Comparison of ENCODE assay signal across 8 cellular contexts in the genomic region with DNA sequence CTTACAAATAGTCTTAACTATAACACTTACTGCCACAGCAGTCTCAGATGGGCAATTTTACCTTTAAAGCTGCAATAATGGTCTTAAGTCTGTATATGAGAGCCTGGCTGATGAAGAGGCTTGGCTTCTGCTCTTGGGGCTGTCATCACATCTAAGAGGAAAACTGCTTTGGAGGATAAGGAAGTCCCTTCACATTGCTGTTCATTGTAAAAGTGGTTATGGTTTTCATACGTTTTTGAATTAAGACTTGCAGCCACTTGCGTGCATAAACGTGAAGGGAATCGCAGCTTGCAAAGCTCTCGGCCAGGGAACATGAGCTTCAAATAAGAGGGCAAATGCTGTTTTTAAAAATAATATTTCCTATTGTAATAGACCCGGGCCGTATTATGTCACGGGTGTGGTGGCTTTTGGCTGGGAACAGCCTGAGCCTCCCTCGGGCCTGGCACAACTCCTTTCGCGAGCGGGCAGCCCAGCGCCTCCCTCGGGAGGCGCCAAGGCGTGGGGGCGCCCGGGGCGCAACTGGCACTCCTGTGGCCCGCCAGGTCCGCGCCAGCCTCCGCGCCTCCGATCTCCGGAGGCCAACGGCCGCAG. TPM values are rescaled to one million over a fixed set of nuclear protein-coding genes. Genes with fewer than 3 reads are reported as not detected.
DNase-seq lines count a peak whose midpoint lies in the region; ATAC-seq and TF ChIP-seq lines count a peak whose summit lies in the region.

No MANE protein-coding gene starts in this region.

- H3K4me1 Mint-ChIP-seq in activated naive CD4-positive, alpha-beta T cell treated with anti-CD3 and anti-CD28 coated beads for 36 hours (ENCODE audit: low read depth): no peaks in the 10 kb centered on the region

- no peaks in the 10 kb centered on the region for H3K9me3 ChIP-seq in cardiac muscle cell (ENCODE audit: low read depth)

- H3K9ac ChIP-seq in rectal smooth muscle tissue (ENCODE audit: low read length): no peak overlapping the region

- H3K27ac Mint-ChIP-seq in activated naive CD4-positive, alpha-beta T cell treated with anti-CD3 and anti-CD28 coated beads for 36 hours: no peak overlapping the region

- H3K36me3 Mint-ChIP-seq in activated naive CD4-positive, alpha-beta T cell treated with anti-CD3 and anti-CD28 coated beads for 36 hours (ENCODE audit: low read depth): no peaks in the 10 kb centered on the region

- ATAC-seq in HG03196 (IDR thresholded peaks at IDR 0.05; ENCODE audit: unreplicated experiment): no peak
- ATAC-seq in GM18907 (IDR thresholded peaks at IDR 0.05; ENCODE audit: unreplicated experiment): no peak

- H3K36me3 ChIP-seq in cardiac muscle cell: no peaks in the 10 kb centered on the region
- H3K36me3 ChIP-seq in rectal smooth muscle tissue (ENCODE audit: control insufficient read depth, insufficient read depth, low read length): no peaks in the 10 kb centered on the region

- DNase-seq in activated naive CD4-positive, alpha-beta T cell treated with anti-CD3 and anti-CD28 coated beads for 36 hours: no peak
- DNase-seq in activated naive CD4-positive, alpha-beta T cell treated with anti-CD3 and anti-CD28 coated beads, Interleukin-2, amount 50 U/mL, for 16 hours: no peak
- DNase-seq in cardiac muscle cell (ENCODE audit: low read depth in 1 of 2, low spot score in 1 of 2) (peak; percentile 47 to 48), DMS114 treated with DMSO at 0.1 percent for 48 hours (lab: John Stamatoyannopoulos, UW; ENCODE audit: unreplicated experiment) (no peak)

- H3K4me3 ChIP-seq in cardiac muscle cell (peak overlapping the region; percentile 41), rectal smooth muscle tissue (ENCODE audit: low read length) (peak overlapping the region; percentile 60)

- H3K27me3 Mint-ChIP-seq in activated naive CD4-positive, alpha-beta T cell treated with anti-CD3 and anti-CD28 coated beads for 36 hours (ENCODE audit: low read depth): peaks cover 50% of the 10 kb centered on the region

- peak overlapping the region; percentile 74 for H3K27ac ChIP-seq in VCaP
- no peak overlapping the region for H3K27ac ChIP-seq in cardiac muscle cell
- no peak overlapping the region for H3K27ac ChIP-seq in rectal smooth muscle tissue (ENCODE audit: low read depth, low read length)

- TF ChIP-seq CTCF in VCaP (conservative IDR thresholded peaks at IDR 0.05) (no peak), cardiac muscle cell (IDR thresholded peaks at IDR 0.05; ENCODE audit: low read depth, low read length) (no peak)

- peak overlapping the region; percentile 5 for H3K4me3 Mint-ChIP-seq in activated naive CD4-positive, alpha-beta T cell treated with anti-CD3 and anti-CD28 coated beads for 36 hours

- peaks cover 97% of the 10 kb centered on the region for H3K27me3 ChIP-seq in cardiac muscle cell
- no peaks in the 10 kb centered on the region for H3K27me3 ChIP-seq in rectal smooth muscle tissue (ENCODE audit: control insufficient read depth, insufficient read depth, low read length)

- CTCF ChIA-PET in activated naive CD4-positive, alpha-beta T cell treated with anti-CD3 and anti-CD28 coated beads for 36 hours (lab: Charles Lee): interaction anchor here (1.0 kb wide), 1 partner anchor 29 kb away, joined by 3 read pairs; no protein-coding TSS in a partner anchor

- H3K9me3 Mint-ChIP-seq in activated naive CD4-positive, alpha-beta T cell treated with anti-CD3 and anti-CD28 coated beads for 36 hours: no peaks in the 10 kb centered on the region

- peaks cover 4% of the 10 kb centered on the region for H3K4me1 ChIP-seq in cardiac muscle cell (ENCODE audit: low read depth)
- no peaks in the 10 kb centered on the region for H3K4me1 ChIP-seq in rectal smooth muscle tissue (ENCODE audit: control insufficient read depth, insufficient read depth, low read length)

- intact Hi-C loops in activated naive CD4-positive, alpha-beta T cell treated with anti-CD3 and anti-CD28 coated beads for 36 hours (cut with micrococcal nuclease): no loop called here

RNA-seq across cellular contexts. Expression of gene ARHGEF28, which starts 0.6 kb away (rescaled TPM):
- total RNA-seq in activated naive CD4-positive, alpha-beta T cell treated with anti-CD3 and anti-CD28 coated beads for 36 hours: not detected
- 0.11 and 0.30 TPM in 2 replicates for total RNA-seq in cardiac muscle cell
- polyA plus RNA-seq in cardiac muscle cell: not detected in 2 replicates

RNA-seq across cellular contexts. Expression of gene UTP15, which starts 59.9 kb away (rescaled TPM):
- total RNA-seq in activated naive CD4-positive, alpha-beta T cell treated with anti-CD3 and anti-CD28 coated beads for 36 hours: 10 to 100 TPM; 25.3 to 28.5 TPM
- 11.8 and 14.8 TPM in 2 replicates for total RNA-seq in cardiac muscle cell
- polyA plus RNA-seq in cardiac muscle cell: 8.1 and 15.8 TPM in 2 replicates

RNA-seq across cellular contexts. Expression of gene ANKRA2, which starts 60.0 kb away (rescaled TPM):
- 10 to 100 TPM; 26.5 to 26.9 TPM for total RNA-seq in activated naive CD4-positive, alpha-beta T cell treated with anti-CD3 and anti-CD28 coated beads for 36 hours
- 22.0 and 39.5 TPM in 2 replicates for total RNA-seq in cardiac muscle cell
- polyA plus RNA-seq in cardiac muscle cell: 32.0 and 41.9 TPM in 2 replicates

Comparison
In these comparisons a context has a peak if more than half of its experiments do, and no peak if none do; other contexts are left out.
1. DNase-seq: peak in cardiac muscle cell (2 of 2); none in activated naive CD4-positive, alpha-beta T cell treated with anti-CD3 and anti-CD28 coated beads for 36 hours (single experiment), activated naive CD4-positive, alpha-beta T cell treated with anti-CD3 and anti-CD28 coated beads, Interleukin-2, amount 50 U/mL, for 16 hours (single experiment) and DMS114 treated with DMSO at 0.1 percent for 48 hours (single experiment).